ENCODE assay signal across 10 cellular contexts in the genomic region with DNA sequence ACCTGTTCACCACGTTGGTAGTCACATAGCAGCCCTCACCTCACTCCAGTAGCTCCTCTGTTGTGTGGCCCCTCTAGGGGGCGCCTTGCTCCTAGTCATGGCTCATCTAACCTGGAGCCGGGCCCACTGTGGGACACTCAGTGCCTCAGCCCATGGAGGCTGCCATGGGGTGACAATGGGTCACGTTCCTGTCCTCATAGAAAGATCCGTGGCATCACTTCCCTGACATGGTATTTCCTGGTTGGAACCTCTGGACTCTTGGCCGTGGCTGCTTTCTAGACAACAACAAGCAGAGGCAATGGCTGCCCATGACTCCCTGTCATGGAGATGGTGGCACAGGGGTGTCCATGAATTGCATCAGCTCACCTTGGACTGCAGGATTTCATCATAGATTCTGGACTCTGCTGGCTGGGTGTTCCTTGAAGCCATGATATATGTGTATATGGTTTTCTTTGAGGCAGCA. TPM values are rescaled to one million over a fixed set of nuclear protein-coding genes. Genes with fewer than 3 reads are reported as not detected.
DNase-seq lines count a peak whose midpoint lies in the region; ATAC-seq and TF ChIP-seq lines count a peak whose summit lies in the region.
"Had no signal": no experiment of that assay in that cellular context is flagged by ENCODE, and none has a peak within 500 bp of the region (broad histone marks: within the 10 kb centered on the region; RNA-seq: fewer than 3 reads in every experiment).

No MANE protein-coding gene starts in this region.

- H3K4me1 Mint-ChIP-seq in WTC11 = 0 out of 2 replicates have a peak, but pooled peaks cover 4% of the 10 kb centered on the region
- peaks cover 60% of the 10 kb centered on the region for H3K4me1 Mint-ChIP-seq in activated naive CD8-positive, alpha-beta T cell treated with anti-CD3 and anti-CD28 coated beads, Interleukin-2, amount 50 U/mL, for 24 hours

- no peak for DNase-seq in GM13976 (ENCODE audit: low spot score)
- DNase-seq in WTC11 (ENCODE audit: low spot score) = peak; percentile 78
- peak; percentile 69 for DNase-seq in activated naive CD8-positive, alpha-beta T cell treated with anti-CD3 and anti-CD28 coated beads, Interleukin-2, amount 50 U/mL, for 24 hours
- peak in 2 of 3 experiments; percentile 33 to 34 for DNase-seq in stimulated activated CD4-positive, alpha-beta T cell treated with anti-CD3 and anti-CD28 coated beads, TNF-alpha, amount 100 ng/mL, for 4 hours (ENCODE audit: low read depth in 3 of 3)
- DNase-seq in HuH-7.5 (ENCODE audit: low spot score) = no peak
- DNase-seq in amygdala (lab: John Stamatoyannopoulos, UW) = no peak
- no peak for DNase-seq in DMS153 (lab: John Stamatoyannopoulos, UW)

- peak; percentile 95 for ATAC-seq in WTC11
- peak; percentile 84 for ATAC-seq in activated naive CD8-positive, alpha-beta T cell treated with anti-CD3 and anti-CD28 coated beads, Interleukin-2, amount 50 U/mL, for 24 hours
- ATAC-seq in HG03095 (IDR thresholded peaks at IDR 0.05; ENCODE audit: unreplicated experiment) = no peak
- ATAC-seq: left colon had no signal

- CTCF ChIA-PET in WTC11 (lab: Charles Lee) = interaction anchor here (0.6 to 1.7 kb wide), 25 partner anchors 10 to 404 kb away, joined by 3 to 14 read pairs (median 3); a partner anchor contains a TSS

- H3K4me3 Mint-ChIP-seq in WTC11 = no peak overlapping the region
- no peak overlapping the region for H3K4me3 Mint-ChIP-seq in activated naive CD8-positive, alpha-beta T cell treated with anti-CD3 and anti-CD28 coated beads, Interleukin-2, amount 50 U/mL, for 24 hours

- TF ChIP-seq CTCF in GM13976 (IDR thresholded peaks at IDR 0.05; ENCODE audit: borderline replicate concordance, control extremely low read depth, extremely low read depth, insufficient read depth, missing control alignments) = peak; percentile 28
- peak; percentile 48; the same call in 1 of the 2 replicates for TF ChIP-seq CTCF in WTC11 (IDR thresholded peaks at IDR 0.05)

- in situ Hi-C loops in GM13976 (cut with MboI; ENCODE audit: low sequenced_read_pairs, unreplicated experiment) = no loop called here

- H3K9me3 Mint-ChIP-seq in WTC11 = peaks cover 10% of the 10 kb centered on the region
- H3K9me3 Mint-ChIP-seq in activated naive CD8-positive, alpha-beta T cell treated with anti-CD3 and anti-CD28 coated beads, Interleukin-2, amount 50 U/mL, for 24 hours = no peaks in the 10 kb centered on the region
- H3K9me3 Mint-ChIP-seq: IgD-negative memory B cell had no signal

- no peak overlapping the region for H3K27ac Mint-ChIP-seq in WTC11
- peak overlapping the region; percentile 78 for H3K27ac Mint-ChIP-seq in activated naive CD8-positive, alpha-beta T cell treated with anti-CD3 and anti-CD28 coated beads, Interleukin-2, amount 50 U/mL, for 24 hours

- POLR2A ChIA-PET in WTC11 (lab: Charles Lee) = no interaction called here

- H3K27me3 Mint-ChIP-seq in WTC11 (ENCODE audit: low read depth) = peaks cover 3% of the 10 kb centered on the region; the same call in 1 of the 2 replicates
- H3K27me3 Mint-ChIP-seq in activated naive CD8-positive, alpha-beta T cell treated with anti-CD3 and anti-CD28 coated beads, Interleukin-2, amount 50 U/mL, for 24 hours = no peaks in the 10 kb centered on the region
- H3K27me3 Mint-ChIP-seq: IgD-negative memory B cell had no signal

- H3K36me3 Mint-ChIP-seq in WTC11 = no peaks in the 10 kb centered on the region
- H3K36me3 Mint-ChIP-seq in activated naive CD8-positive, alpha-beta T cell treated with anti-CD3 and anti-CD28 coated beads, Interleukin-2, amount 50 U/mL, for 24 hours (ENCODE audit: low read depth) = peaks cover 64% of the 10 kb centered on the region

TF ChIP-seq in WTC11, 78 proteins besides CTCF, POLR2A, EP300 and RAD21:
- TF ChIP-seq, protein P1, sequence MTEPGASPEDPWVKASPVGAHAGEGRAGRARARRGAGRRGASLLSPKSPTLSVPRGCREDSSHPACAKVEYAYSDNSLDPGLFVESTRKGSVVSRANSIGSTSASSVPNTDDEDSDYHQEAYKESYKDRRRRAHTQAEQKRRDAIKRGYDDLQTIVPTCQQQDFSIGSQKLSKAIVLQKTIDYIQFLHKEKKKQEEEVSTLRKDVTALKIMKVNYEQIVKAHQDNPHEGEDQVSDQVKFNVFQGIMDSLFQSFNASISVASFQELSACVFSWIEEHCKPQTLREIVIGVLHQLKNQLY (CRISPR knock-in tag; IDR thresholded peaks at IDR 0.05) = no peak
- peak; percentile 62; the same call in 1 of the 2 replicates for TF ChIP-seq GABPB1 (CRISPR knock-in tag; IDR thresholded peaks at IDR 0.05)

RNA-seq across cellular contexts. Expression of a gene that starts 27.5 kb away (rescaled TPM):
- 0.18 TPM in 1 of 3 replicates, not detected in the others for total RNA-seq in WTC11 (2021)

RNA-seq across cellular contexts. Expression of a gene that starts 28.7 kb away (rescaled TPM):
- total RNA-seq in WTC11 (2021) = 0.02 to 0.30 TPM (median 0.17 TPM) in 3 replicates

Comparison
In these comparisons a context has a peak if more than half of its experiments do, and no peak if none do; other contexts are left out.
1. DNase-seq: peak in WTC11 (single experiment), activated naive CD8-positive, alpha-beta T cell treated with anti-CD3 and anti-CD28 coated beads, Interleukin-2, amount 50 U/mL, for 24 hours (single experiment) and stimulated activated CD4-positive, alpha-beta T cell treated with anti-CD3 and anti-CD28 coated beads, TNF-alpha, amount 100 ng/mL, for 4 hours (2 of 3); none in GM13976 (single experiment), HuH-7.5 (single experiment), amygdala (0 of 56) and DMS153 (single experiment).